In the genomic region with DNA sequence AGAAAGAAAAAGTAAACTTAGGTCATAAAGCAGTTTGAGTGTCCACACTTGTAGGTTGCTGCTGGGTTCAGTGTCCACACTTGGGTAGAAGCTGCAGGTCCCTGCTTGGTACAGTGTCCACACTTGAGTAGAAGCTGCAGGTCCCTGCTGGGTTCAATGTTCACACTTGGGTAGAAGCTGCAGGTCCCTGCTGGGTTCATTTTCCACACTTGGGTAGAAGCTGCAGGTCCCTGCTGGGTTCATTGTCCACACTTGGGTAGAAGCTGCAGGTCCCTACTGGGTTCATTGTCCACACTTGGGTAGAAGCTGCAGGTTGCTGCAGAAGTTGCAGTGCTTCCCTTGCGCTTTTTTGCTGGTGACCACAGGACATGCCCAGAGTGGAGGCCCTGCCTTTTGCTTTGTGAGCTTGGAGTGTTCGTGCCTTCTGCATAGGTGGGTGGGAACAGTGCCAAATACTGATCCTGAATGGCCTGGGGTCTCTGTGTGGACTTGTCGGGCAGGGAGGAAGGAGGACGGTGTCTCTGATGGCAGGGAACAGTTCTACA, we compare ENCODE assay signal across 21 cellular contexts.
A peak's percentile ranks its signal among the peaks of the same experiment; 100 is the strongest.
DNase-seq lines count a peak whose midpoint lies in the region; ATAC-seq, FAIRE-seq and TF ChIP-seq lines count a peak whose summit lies in the region.
"Had no signal": no experiment of that assay in that cellular context is flagged by ENCODE, and none has a peak within 500 bp of the region (broad histone marks: within the 10 kb centered on the region; RNA-seq: fewer than 3 reads in every experiment).

No MANE protein-coding gene starts in this region.

- no TSS peak for BruUV-seq in K562 (replicated peaks; lab: Mats Ljungman, UMichigan)

- H3K36me3 Mint-ChIP-seq in stimulated activated memory B cell treated with anti-CD40 and anti-IgM and Interleukin-4, amounts not matched to agents 10 μg/mL and 1 μg/mL and 100 μg/mL, for 72 hours = peaks cover 60% of the 10 kb centered on the region

- H3K4me1 Mint-ChIP-seq in stimulated activated memory B cell treated with anti-CD40 and anti-IgM and Interleukin-4, amounts not matched to agents 10 μg/mL and 1 μg/mL and 100 μg/mL, for 72 hours = peaks cover 61% of the 10 kb centered on the region

- no peak for FAIRE-seq in K562 (lab: Jason Lieb, UNC)
- FAIRE-seq: A204.1, colon had no signal

- no peaks in the 10 kb centered on the region for H3F3A ChIP-seq in SK-N-SH (replicated peaks; ENCODE audit: insufficient read depth)

- POLR2A ChIA-PET in SK-N-SH (lab: Yijun Ruan, JAX) = interaction anchor here (0.6 kb wide), 1 partner anchor 1820 kb away, joined by 4 read pairs; no protein-coding TSS in a partner anchor
- POLR2A ChIA-PET in K562 (lab: Yijun Ruan, JAX) = interaction anchor here (0.6 to 1.1 kb wide), 2 partner anchors 54 to 774 kb away, joined by 3 read pairs; no protein-coding TSS in a partner anchor

- H2AFZ ChIP-seq in SK-N-SH (ENCODE audit: low read depth) (no peak overlapping the region), K562 (ENCODE audit: low read depth, low read length) (no peak overlapping the region)

- DNase-seq in SK-N-SH = peak; percentile 42
- no peak for DNase-seq in K562 (ENCODE audit: extremely low read depth in 1 of 4, low spot score in 3 of 4)
- no peak for DNase-seq in HPDE6-E6E7 (ENCODE audit: extremely low spot score)
- DNase-seq in NK-92 treated with Interleukin-12 subunit alpha and Interleukin-12 subunit beta, amount 100 ng/mL, for 24 hours (lab: John Stamatoyannopoulos, UW) = no peak
- DNase-seq: activated CD4-positive, CD25-positive, alpha-beta regulatory T cell treated with anti-CD3 and anti-CD28 coated beads, Interleukin-2, amount 50 U/mL, for 72 hours; activated naive CD4-positive, alpha-beta T cell treated with anti-CD3 and anti-CD28 coated beads, Interleukin-2, amount 10 ng/mL, durations not matched to agents 7 days and 5 days; activated T-cell treated with anti-CD3 and anti-CD28 coated beads, Interleukin-2, amount 50 U/mL, for 4 hours; KBM-7; NCI-H187; SJCRH30; stimulated activated CD4-positive, alpha-beta T cell treated with anti-CD3 and anti-CD28 coated beads, Interleukin-2, amount 100 ng/mL, for 24 hours; T-helper 9 cell; upper lobe of left lung had no signal

- CTCF ChIA-PET in SK-N-SH (lab: Yijun Ruan, JAX) (interaction anchor here (0.8 to 3.7 kb wide), 6 partner anchors 19 to 67 kb away, joined by 3 to 23 read pairs (median 4); no protein-coding TSS in a partner anchor), K562 (lab: Yijun Ruan, JAX; ENCODE audit: low intra/inter-chr PET ratio) (no interaction called here)

- H3K36me3 ChIP-seq in SK-N-SH (replicated peaks in 1 of 2; ENCODE audit: control insufficient read depth in 1 of 2, insufficient read depth in 2 of 2, low read length in 1 of 2) (peaks cover 8 to 19% of the 10 kb centered on the region in 2 experiments), K562 (ENCODE audit: control insufficient read depth, insufficient read depth, low read length) (peaks cover 52% of the 10 kb centered on the region; the same call in 2 of the 3 replicates)

- H3K27ac Mint-ChIP-seq in stimulated activated memory B cell treated with anti-CD40 and anti-IgM and Interleukin-4, amounts not matched to agents 10 μg/mL and 1 μg/mL and 100 μg/mL, for 72 hours = peak overlapping the region; percentile 96
- H3K27ac Mint-ChIP-seq: activated naive CD4-positive, alpha-beta T cell treated with anti-CD3 and anti-CD28 coated beads, Interleukin-2, amount 10 ng/mL, durations not matched to agents 7 days and 5 days had no signal

- no peak for ATAC-seq in SK-N-SH treated with all-trans-retinoic acid at 6 μM for 48 hours
- no peak for ATAC-seq in K562
- no peak for ATAC-seq in stimulated activated memory B cell treated with anti-CD40 and anti-IgM and Interleukin-4, amounts not matched to agents 10 μg/mL and 1 μg/mL and 100 μg/mL, for 72 hours
- ATAC-seq in HG03432 (IDR thresholded peaks at IDR 0.05; ENCODE audit: unreplicated experiment) = no peak
- ATAC-seq: activated T-cell treated with anti-CD3 and anti-CD28 coated beads, Interleukin-2, amount 50 U/mL, for 4 hours had no signal

- H3K27me3 ChIP-seq in SK-N-SH (ENCODE audit: insufficient read depth) (no peaks in the 10 kb centered on the region), K562 (ENCODE audit: control insufficient read depth in 2 of 2, insufficient read depth in 2 of 2, low read length in 2 of 2) (no peaks in the 10 kb centered on the region)
- H3K27me3 ChIP-seq: ascending aorta, BLaER1, SJCRH30, upper lobe of left lung had no signal

- TF ChIP-seq POLR2A in K562 (conservative IDR thresholded peaks at IDR 0.05) = no peak

- peaks cover 11% of the 10 kb centered on the region for H3K79me2 ChIP-seq in SK-N-SH (ENCODE audit: insufficient read depth)
- no peaks in the 10 kb centered on the region; the same call in 2 of the 3 replicates for H3K79me2 ChIP-seq in K562 (ENCODE audit: control insufficient read depth, insufficient read depth, low read length)

- peaks cover 10% of the 10 kb centered on the region for H3K9me3 Mint-ChIP-seq in stimulated activated memory B cell treated with anti-CD40 and anti-IgM and Interleukin-4, amounts not matched to agents 10 μg/mL and 1 μg/mL and 100 μg/mL, for 72 hours

- no peaks in the 10 kb centered on the region for H3K27me3 Mint-ChIP-seq in stimulated activated memory B cell treated with anti-CD40 and anti-IgM and Interleukin-4, amounts not matched to agents 10 μg/mL and 1 μg/mL and 100 μg/mL, for 72 hours
- H3K27me3 Mint-ChIP-seq: activated naive CD4-positive, alpha-beta T cell treated with anti-CD3 and anti-CD28 coated beads, Interleukin-2, amount 10 ng/mL, durations not matched to agents 7 days and 5 days had no signal

- TF ChIP-seq CTCF in SK-N-SH (IDR thresholded peaks at IDR 0.05) = no peak
- TF ChIP-seq CTCF in K562 (IDR thresholded peaks at IDR 0.05 in 2 of 3, conservative IDR thresholded peaks at IDR 0.05 in 1 of 3; ENCODE audit: insufficient read depth in 2 of 3, low read depth in 1 of 3, low read length in 3 of 3) = no peak

- no peaks in the 10 kb centered on the region for H3K9me2 ChIP-seq in SK-N-SH

- in situ Hi-C loops in K562 (cut with MboI) = no loop called here

- no peaks in the 10 kb centered on the region for H3K9me1 ChIP-seq in K562 (ENCODE audit: control insufficient read depth, insufficient read depth, low read length)

- H3K27ac ChIP-seq in SK-N-SH (ENCODE audit: low read depth in 2 of 2, low read length in 1 of 2) (peak overlapping the region in 1 of 2 experiments; percentile 79; a peak in 2 of 4 replicates), K562 (ENCODE audit: extremely low read depth, low read depth, low read length) (no peak overlapping the region)
- H3K27ac ChIP-seq: ascending aorta, BLaER1, upper lobe of left lung had no signal

- peak overlapping the region; percentile 79 for H3K4me3 Mint-ChIP-seq in stimulated activated memory B cell treated with anti-CD40 and anti-IgM and Interleukin-4, amounts not matched to agents 10 μg/mL and 1 μg/mL and 100 μg/mL, for 72 hours
- H3K4me3 Mint-ChIP-seq: activated naive CD4-positive, alpha-beta T cell treated with anti-CD3 and anti-CD28 coated beads, Interleukin-2, amount 10 ng/mL, durations not matched to agents 7 days and 5 days; activated T-cell treated with anti-CD3 and anti-CD28 coated beads, Interleukin-2, amount 50 U/mL, for 4 hours had no signal

- no peak for TF ChIP-seq RAD21 in SK-N-SH (IDR thresholded peaks at IDR 0.05; ENCODE audit: low read length)
- no peak for TF ChIP-seq RAD21 in Ishikawa (IDR thresholded peaks at IDR 0.05; ENCODE audit: low read depth)
- TF ChIP-seq RAD21 in K562 (CRISPR knock-in tag; conservative IDR thresholded peaks at IDR 0.05 in 1 of 2, IDR thresholded peaks at IDR 0.05 in 1 of 2) = no peak

- H3K9ac ChIP-seq in SK-N-SH (no peak overlapping the region), K562 (ENCODE audit: insufficient read depth in 1 of 2, low read depth in 2 of 2, low read length in 2 of 2) (peak overlapping the region in 1 of 2 experiments; percentile 13; a peak in 1 of 4 replicates)
- H3K9ac ChIP-seq: BLaER1 had no signal

- H3K4me2 ChIP-seq in SK-N-SH (no peak overlapping the region), K562 (ENCODE audit: insufficient read depth, low read length) (no peak overlapping the region)
- H3K4me2 ChIP-seq: BLaER1 had no signal

- H4K20me1 ChIP-seq in SK-N-SH (ENCODE audit: insufficient read depth) = peaks cover 15% of the 10 kb centered on the region
- H4K20me1 ChIP-seq in K562 (replicated peaks; ENCODE audit: control insufficient read depth, insufficient read depth, low read length) = 0 out of 2 replicates have a peak, but pooled peaks cover 3% of the 10 kb centered on the region

- TF ChIP-seq EP300 in SK-N-SH (IDR thresholded peaks at IDR 0.05; ENCODE audit: borderline replicate concordance in 1 of 2, low read depth in 1 of 2, low read length in 1 of 2) (no peak), Ishikawa (IDR thresholded peaks at IDR 0.05; ENCODE audit: borderline replicate concordance) (no peak), K562 (IDR thresholded peaks at IDR 0.05; ENCODE audit: low read length) (no peak)

- intact Hi-C loops in K562 (cut with micrococcal nuclease) = no loop called here

- H3K4me3 ChIP-seq in SK-N-SH (ENCODE audit: low read depth in 2 of 2, low read length in 1 of 2) = no peak overlapping the region
- no peak overlapping the region for H3K4me3 ChIP-seq in K562
- H3K4me3 ChIP-seq: ascending aorta, BLaER1, SJCRH30, upper lobe of left lung had no signal

- 88% methylated on average over 4 of the region's 4 CpGs for WGBS in SK-N-SH (ENCODE audit: low lambda C conversion rate)
- WGBS in K562 (ENCODE audit: insufficient coverage, low coverage, missing lambda C conversion rate) = 87% methylated on average over 4 of the region's 4 CpGs

- H3K9me3 ChIP-seq in SK-N-SH (no peaks in the 10 kb centered on the region), K562 (replicated peaks; ENCODE audit: control insufficient read depth, insufficient read depth, low read depth, low read length) (no peaks in the 10 kb centered on the region; the same call in 1 of the 2 replicates)
- H3K9me3 ChIP-seq: upper lobe of left lung had no signal

- H3K4me1 ChIP-seq in SK-N-SH (ENCODE audit: control insufficient read depth in 1 of 2, insufficient read depth in 2 of 2, low read depth in 1 of 2, low read length in 1 of 2) = peaks cover 0 to 36% of the 10 kb centered on the region in 2 experiments; a peak in 1 of 4 replicates
- peaks cover 0 to 8% of the 10 kb centered on the region in 2 experiments; a peak in 1 of 5 replicates for H3K4me1 ChIP-seq in K562 (replicated peaks in 1 of 2; ENCODE audit: control insufficient read depth in 2 of 2, insufficient read depth in 2 of 2, low read length in 2 of 2)
- H3K4me1 ChIP-seq: ascending aorta had no signal

TF ChIP-seq in SK-N-SH, 30 proteins besides CTCF, POLR2A, EP300 and RAD21 (continues in another document):
- TF ChIP-seq NFIC (IDR thresholded peaks at IDR 0.05; ENCODE audit: borderline replicate concordance) = no peak

TF ChIP-seq in Ishikawa, 13 proteins besides CTCF, POLR2A, EP300 and RAD21:
- TF ChIP-seq NFIC (IDR thresholded peaks at IDR 0.05) = peak; percentile 26; the same call in 1 of the 2 replicates
- TF ChIP-seq CREB1 (IDR thresholded peaks at IDR 0.05; ENCODE audit: low read depth) = no peak

TF ChIP-seq in K562, 482 proteins besides CTCF, POLR2A, EP300 and RAD21 (continues in another document):
- 0 out of 2 replicates have a peak, but pooled peaks have one; percentile 17 for TF ChIP-seq NFIC (IDR thresholded peaks at IDR 0.05)
